In the genomic region with DNA sequence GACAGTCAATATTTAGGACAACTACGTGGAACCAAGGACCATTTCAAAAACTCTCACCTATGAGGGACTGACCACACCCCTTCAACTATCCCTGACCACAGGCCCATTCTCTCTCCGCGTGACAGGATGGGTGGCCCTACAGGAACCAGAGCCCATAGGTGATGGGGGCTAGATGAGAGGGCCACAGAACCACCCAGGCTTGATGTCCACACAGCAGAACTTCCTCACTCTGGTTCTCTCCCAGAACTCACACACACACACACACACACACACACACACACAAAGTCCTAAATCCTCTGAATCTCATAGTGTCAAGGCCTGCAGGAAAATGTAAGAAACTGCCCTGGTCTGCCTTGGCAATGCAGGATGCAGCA, we compare ENCODE assay signal across 9 cellular contexts. TPM values are rescaled to one million over a fixed set of nuclear protein-coding genes. Genes with fewer than 3 reads are reported as not detected.
DNase-seq lines count a peak whose midpoint lies in the region; ATAC-seq, FAIRE-seq and TF ChIP-seq lines count a peak whose summit lies in the region.
"Had no signal": no experiment of that assay in that cellular context is flagged by ENCODE, and none has a peak within 500 bp of the region (broad histone marks: within the 10 kb centered on the region; RNA-seq: fewer than 3 reads in every experiment).

No MANE protein-coding gene starts in this region.

- H3K4me1 ChIP-seq in HepG2 (ENCODE audit: insufficient read depth, low read length), result peaks cover 34% of the 10 kb centered on the region

- no peak overlapping the region for H2AFZ ChIP-seq in HepG2 (ENCODE audit: low read length)

- no peak for FAIRE-seq in HepG2 (lab: Jason Lieb, UNC)
- FAIRE-seq in GM12891 (lab: Jason Lieb, UNC), result no peak
- FAIRE-seq: D721Med had no signal

- POLR2A ChIA-PET in HepG2 (lab: Yijun Ruan, JAX), result interaction anchor here (1.2 to 4.1 kb wide), 5 partner anchors 100 to 264 kb away, joined by 3 to 15 read pairs (median 7); a partner anchor contains a TSS

- peak overlapping the region; percentile 5; the same call in 1 of the 2 replicates for H3K9ac ChIP-seq in HepG2 (ENCODE audit: insufficient read depth, low read depth, low read length)

- no peaks in the 10 kb centered on the region for H4K20me1 ChIP-seq in HepG2 (ENCODE audit: insufficient read depth, low read length)

- no peak for TF ChIP-seq EP300 in HepG2 (IDR thresholded peaks at IDR 0.05; ENCODE audit: low read depth in 2 of 2, low read length in 2 of 2)
- TF ChIP-seq EP300 in HepG2 (CRISPR knock-in tag; IDR thresholded peaks at IDR 0.05; ENCODE audit: borderline replicate concordance), result no peak

- H3K4me3 ChIP-seq in HepG2 (replicated peaks in 1 of 3; ENCODE audit: insufficient read depth in 1 of 3, low read depth in 2 of 3, low read length in 3 of 3), result peak overlapping the region in 1 of 3 experiments; percentile 93; a peak in 1 of 6 replicates

- H3K27ac Mint-ChIP-seq in activated naive CD4-positive, alpha-beta T cell treated with anti-CD3 and anti-CD28 coated beads for 36 hours, result peak overlapping the region; percentile 66
- peak overlapping the region; percentile 78 for H3K27ac Mint-ChIP-seq in activated naive CD8-positive, alpha-beta T cell
- H3K27ac Mint-ChIP-seq in type B pancreatic cell, result peak overlapping the region; percentile 81

- TF ChIP-seq RAD21 in HepG2 (CRISPR knock-in tag; IDR thresholded peaks at IDR 0.05), result no peak

- H3K27ac ChIP-seq in HepG2 (ENCODE audit: extremely low read length, insufficient read depth, low read length), result no peak overlapping the region

- no peaks in the 10 kb centered on the region for H3K9me3 ChIP-seq in HepG2 (ENCODE audit: low read length)

- in situ Hi-C loops in HepG2 (cut with HindIII; ENCODE audit: extremely low pct_ligation_motif_present, low pct_unique_long_range_greater_than_20kb), result no loop called here

- CTCF ChIA-PET in activated naive CD4-positive, alpha-beta T cell treated with anti-CD3 and anti-CD28 coated beads for 36 hours (lab: Charles Lee), result interaction anchor here (0.6 to 3.8 kb wide), 8 partner anchors 10 to 349 kb away, joined by 3 to 30 read pairs (median 4); no protein-coding TSS in a partner anchor
- CTCF ChIA-PET in HepG2 (lab: Yijun Ruan, JAX; ENCODE audit: low intra/inter-chr PET ratio, low total read pairs), result no interaction called here

- no peak for ATAC-seq in HepG2
- no peak for ATAC-seq in GM18907 (IDR thresholded peaks at IDR 0.05; ENCODE audit: unreplicated experiment)

- H3K4me1 Mint-ChIP-seq in activated naive CD4-positive, alpha-beta T cell treated with anti-CD3 and anti-CD28 coated beads for 36 hours (ENCODE audit: low read depth), result peaks cover 55% of the 10 kb centered on the region
- peaks cover 62% of the 10 kb centered on the region for H3K4me1 Mint-ChIP-seq in activated naive CD8-positive, alpha-beta T cell (ENCODE audit: low read depth)
- H3K4me1 Mint-ChIP-seq in type B pancreatic cell (ENCODE audit: unreplicated experiment), result peaks cover 18% of the 10 kb centered on the region

- H3K36me3 ChIP-seq in HepG2 (replicated peaks in 1 of 2; ENCODE audit: control insufficient read depth in 1 of 2, insufficient read depth in 2 of 2, low read length in 2 of 2), result peaks cover 10 to 26% of the 10 kb centered on the region in 2 experiments; a peak in 4 of 5 replicates

- peaks cover 3% of the 10 kb centered on the region for H3K36me3 Mint-ChIP-seq in activated naive CD4-positive, alpha-beta T cell treated with anti-CD3 and anti-CD28 coated beads for 36 hours (ENCODE audit: low read depth)
- no peaks in the 10 kb centered on the region for H3K36me3 Mint-ChIP-seq in activated naive CD8-positive, alpha-beta T cell
- no peaks in the 10 kb centered on the region for H3K36me3 Mint-ChIP-seq in type B pancreatic cell

- intact Hi-C loops in activated naive CD4-positive, alpha-beta T cell treated with anti-CD3 and anti-CD28 coated beads for 36 hours (cut with micrococcal nuclease), result loop anchor here (1.0 kb wide), 2 partner anchors 130 to 733 kb away; a partner anchor contains a TSS
- intact Hi-C loops in HepG2 (cut with micrococcal nuclease; ENCODE audit: unreplicated experiment), result no loop called here

- WGBS in HepG2 (ENCODE audit: low lambda C conversion rate), result 96% methylated on average over 3 of the region's 3 CpGs

- peak overlapping the region; percentile 74 for H3K4me3 Mint-ChIP-seq in activated naive CD4-positive, alpha-beta T cell treated with anti-CD3 and anti-CD28 coated beads for 36 hours
- peak overlapping the region; percentile 83 for H3K4me3 Mint-ChIP-seq in activated naive CD8-positive, alpha-beta T cell
- peak overlapping the region; percentile 87 for H3K4me3 Mint-ChIP-seq in type B pancreatic cell

- no peaks in the 10 kb centered on the region; a peak in 1 of 5 replicates for H3K27me3 ChIP-seq in HepG2 (ENCODE audit: control insufficient read depth in 1 of 2, insufficient read depth in 2 of 2, low read length in 2 of 2)

- peak overlapping the region; percentile 99 for H3K4me2 ChIP-seq in HepG2 (ENCODE audit: low read depth, low read length)

- no peaks in the 10 kb centered on the region for H3K27me3 Mint-ChIP-seq in activated naive CD4-positive, alpha-beta T cell treated with anti-CD3 and anti-CD28 coated beads for 36 hours (ENCODE audit: low read depth)
- no peaks in the 10 kb centered on the region for H3K27me3 Mint-ChIP-seq in activated naive CD8-positive, alpha-beta T cell
- H3K27me3 Mint-ChIP-seq in type B pancreatic cell, result no peaks in the 10 kb centered on the region

- H3K79me2 ChIP-seq in HepG2 (ENCODE audit: insufficient read depth, low read length), result peaks cover 7% of the 10 kb centered on the region

- TSS peak; percentile 55 for BruUV-seq in HepG2 (replicated peaks; lab: Mats Ljungman, UMichigan)

- DNase-seq in activated naive CD4-positive, alpha-beta T cell treated with anti-CD3 and anti-CD28 coated beads for 36 hours, result no peak
- DNase-seq in activated naive CD4-positive, alpha-beta T cell (lab: John Stamatoyannopoulos, UW), result no peak
- no peak for DNase-seq in HepG2 (ENCODE audit: low spot score)
- DNase-seq in type B pancreatic cell (ENCODE audit: extremely low spot score, unreplicated experiment), result no peak
- DNase-seq in activated gamma-delta T cell (lab: John Stamatoyannopoulos, UW), result no peak
- no peak for DNase-seq in GM12891 (ENCODE audit: insufficient read length, low spot score)

- no peak for TF ChIP-seq POLR2A in HepG2 (IDR thresholded peaks at IDR 0.05; ENCODE audit: insufficient read depth in 1 of 2, low read depth in 2 of 2, low read length in 2 of 2)
- no peak for TF ChIP-seq POLR2A in GM12891 (IDR thresholded peaks at IDR 0.05; ENCODE audit: low read depth, low read length)

- TF ChIP-seq CTCF in HepG2 (CRISPR knock-in tag; IDR thresholded peaks at IDR 0.05) (no peak), type B pancreatic cell (conservative IDR thresholded peaks at IDR 0.05) (no peak)

- H3K9me3 Mint-ChIP-seq in activated naive CD4-positive, alpha-beta T cell treated with anti-CD3 and anti-CD28 coated beads for 36 hours, result no peaks in the 10 kb centered on the region
- no peaks in the 10 kb centered on the region for H3K9me3 Mint-ChIP-seq in activated naive CD8-positive, alpha-beta T cell (ENCODE audit: low read depth)
- no peaks in the 10 kb centered on the region for H3K9me3 Mint-ChIP-seq in type B pancreatic cell

RNA-seq across cellular contexts. Expression of a gene that starts 1.5 kb away (rescaled TPM):
- 1 to 10 TPM; 4.2 to 5.4 TPM for total RNA-seq in activated naive CD4-positive, alpha-beta T cell treated with anti-CD3 and anti-CD28 coated beads for 36 hours
- total RNA-seq in HepG2 (2016; rRNA removed; fragmentation: Illumina TruSeq; extraction: Trizol), result 3.5 and 3.6 TPM in 2 replicates
- total RNA-seq in HepG2 (2016; cell fraction: cytosol; rRNA removed; fragmentation: Illumina TruSeq; extraction: Trizol; ENCODE audit: low read depth), result 0.51 and 0.88 TPM in 2 replicates
- total RNA-seq in HepG2 (2016; cell fraction: insoluble cytoplasmic fraction; rRNA removed; fragmentation: Illumina TruSeq; extraction: Trizol), result 3.1 and 3.2 TPM in 2 replicates
- 2.3 and 2.7 TPM in 2 replicates for total RNA-seq in HepG2 (2016; cell fraction: membrane; rRNA removed; fragmentation: Illumina TruSeq; extraction: Trizol)
- 3.0 and 3.7 TPM in 2 replicates for total RNA-seq in HepG2 (2016; cell fraction: nucleus; rRNA removed; fragmentation: Illumina TruSeq; extraction: Trizol)
- 2.4 and 5.2 TPM in 2 replicates for polyA plus RNA-seq in HepG2 (2011; rRNA removed)
- 2.9 and 3.1 TPM in 2 replicates for polyA plus RNA-seq in HepG2 (2011; cell fraction: cytosol; rRNA removed)
- 7.2 and 8.1 TPM in 2 replicates for polyA plus RNA-seq in HepG2 (2011; cell fraction: nucleus; rRNA removed)
- polyA plus RNA-seq in HepG2 (2012), result 2.2 and 4.4 TPM in 2 replicates
- 0.15 and 0.25 TPM in 2 replicates for polyA plus RNA-seq in HepG2 (2016; cell fraction: cytosol; fragmentation: Illumina TruSeq; extraction: Trizol; ENCODE audit: low read depth)
- 4.6 TPM in 2 replicates for polyA plus RNA-seq in HepG2 (2016; cell fraction: insoluble cytoplasmic fraction; fragmentation: Illumina TruSeq; extraction: Trizol; ENCODE audit: low read depth)
- polyA plus RNA-seq in HepG2 (2016; cell fraction: membrane; fragmentation: Illumina TruSeq; extraction: Trizol; ENCODE audit: low read depth), result 1.0 and 1.3 TPM in 2 replicates
- polyA plus RNA-seq in HepG2 (2016; cell fraction: nucleus; fragmentation: Illumina TruSeq; extraction: Trizol; ENCODE audit: insufficient read depth, low read depth), result 5.6 TPM in 2 replicates
- polyA minus RNA-seq in HepG2 (2011; rRNA and poly(A)+ RNA removed; ENCODE audit: low replicate concordance), result 8.6 and 11.6 TPM in 2 replicates
- 4.9 and 6.1 TPM in 2 replicates for polyA minus RNA-seq in HepG2 (2011; cell fraction: cytosol; rRNA and poly(A)+ RNA removed)
- polyA minus RNA-seq in HepG2 (2011; cell fraction: nucleus; rRNA and poly(A)+ RNA removed), result 4.6 and 5.0 TPM in 2 replicates
- 13.7 and 14.2 TPM in 2 replicates for total RNA-seq in type B pancreatic cell (ENCODE audit: low replicate concordance)
- 3.1 TPM for polyA plus RNA-seq in GM12891 (2012; ENCODE audit: low read depth, missing spikeins)

RNA-seq across cellular contexts. Expression of a gene that starts 2.2 kb away (rescaled TPM):
- 10 to 100 TPM; 30.6 to 32.3 TPM for total RNA-seq in activated naive CD4-positive, alpha-beta T cell treated with anti-CD3 and anti-CD28 coated beads for 36 hours
- total RNA-seq in HepG2 (2016; rRNA removed; fragmentation: Illumina TruSeq; extraction: Trizol), result 16.7 and 33.5 TPM in 2 replicates
- 11.1 and 11.2 TPM in 2 replicates for total RNA-seq in HepG2 (2016; cell fraction: cytosol; rRNA removed; fragmentation: Illumina TruSeq; extraction: Trizol; ENCODE audit: low read depth)
- 17.4 and 32.4 TPM in 2 replicates for total RNA-seq in HepG2 (2016; cell fraction: insoluble cytoplasmic fraction; rRNA removed; fragmentation: Illumina TruSeq; extraction: Trizol)
- total RNA-seq in HepG2 (2016; cell fraction: membrane; rRNA removed; fragmentation: Illumina TruSeq; extraction: Trizol), result 47.5 and 49.4 TPM in 2 replicates
- total RNA-seq in HepG2 (2016; cell fraction: nucleus; rRNA removed; fragmentation: Illumina TruSeq; extraction: Trizol), result 17.8 and 27.0 TPM in 2 replicates
- 65.4 and 75.9 TPM in 2 replicates for polyA plus RNA-seq in HepG2 (2011; rRNA removed)
- 60.7 and 64.8 TPM in 2 replicates for polyA plus RNA-seq in HepG2 (2011; cell fraction: cytosol; rRNA removed)
- 51.6 and 63.8 TPM in 2 replicates for polyA plus RNA-seq in HepG2 (2011; cell fraction: nucleus; rRNA removed)
- polyA plus RNA-seq in HepG2 (2012), result 24.1 and 47.2 TPM in 2 replicates
- 54.6 and 63.3 TPM in 2 replicates for polyA plus RNA-seq in HepG2 (2016; cell fraction: cytosol; fragmentation: Illumina TruSeq; extraction: Trizol; ENCODE audit: low read depth)
- polyA plus RNA-seq in HepG2 (2016; cell fraction: insoluble cytoplasmic fraction; fragmentation: Illumina TruSeq; extraction: Trizol; ENCODE audit: low read depth), result 76.8 and 103 TPM in 2 replicates
- 136 and 142 TPM in 2 replicates for polyA plus RNA-seq in HepG2 (2016; cell fraction: membrane; fragmentation: Illumina TruSeq; extraction: Trizol; ENCODE audit: low read depth)
- polyA plus RNA-seq in HepG2 (2016; cell fraction: nucleus; fragmentation: Illumina TruSeq; extraction: Trizol; ENCODE audit: insufficient read depth, low read depth), result 62.4 and 62.9 TPM in 2 replicates
- 97.4 and 101 TPM in 2 replicates for polyA minus RNA-seq in HepG2 (2011; rRNA and poly(A)+ RNA removed; ENCODE audit: low replicate concordance)
- 44.2 and 48.1 TPM in 2 replicates for polyA minus RNA-seq in HepG2 (2011; cell fraction: cytosol; rRNA and poly(A)+ RNA removed)
- polyA minus RNA-seq in HepG2 (2011; cell fraction: nucleus; rRNA and poly(A)+ RNA removed), result 30.8 and 37.7 TPM in 2 replicates
- 39.7 and 42.9 TPM in 2 replicates for total RNA-seq in type B pancreatic cell (ENCODE audit: low replicate concordance)
- 23.0 TPM for polyA plus RNA-seq in GM12891 (2012; ENCODE audit: low read depth, missing spikeins)

RNA-seq across cellular contexts. Expression of a gene that starts 26.6 kb away (rescaled TPM):
- total RNA-seq in activated naive CD4-positive, alpha-beta T cell treated with anti-CD3 and anti-CD28 coated beads for 36 hours, result under 1 TPM; 0.12 to 0.24 TPM
- 17.2 and 35.2 TPM in 2 replicates for total RNA-seq in HepG2 (2016; rRNA removed; fragmentation: Illumina TruSeq; extraction: Trizol)
- 3.1 and 4.0 TPM in 2 replicates for total RNA-seq in HepG2 (2016; cell fraction: cytosol; rRNA removed; fragmentation: Illumina TruSeq; extraction: Trizol; ENCODE audit: low read depth)
- total RNA-seq in HepG2 (2016; cell fraction: insoluble cytoplasmic fraction; rRNA removed; fragmentation: Illumina TruSeq; extraction: Trizol), result 15.2 and 35.5 TPM in 2 replicates
- total RNA-seq in HepG2 (2016; cell fraction: membrane; rRNA removed; fragmentation: Illumina TruSeq; extraction: Trizol), result 11.7 and 12.8 TPM in 2 replicates
- 29.8 and 35.0 TPM in 2 replicates for total RNA-seq in HepG2 (2016; cell fraction: nucleus; rRNA removed; fragmentation: Illumina TruSeq; extraction: Trizol)
- 44.9 and 65.2 TPM in 2 replicates for polyA plus RNA-seq in HepG2 (2011; rRNA removed)
- polyA plus RNA-seq in HepG2 (2011; cell fraction: cytosol; rRNA removed), result 48.2 and 63.4 TPM in 2 replicates
- 48.7 and 49.3 TPM in 2 replicates for polyA plus RNA-seq in HepG2 (2011; cell fraction: nucleus; rRNA removed)
- 31.4 and 52.1 TPM in 2 replicates for polyA plus RNA-seq in HepG2 (2012)
- 3.1 and 3.6 TPM in 2 replicates for polyA plus RNA-seq in HepG2 (2016; cell fraction: cytosol; fragmentation: Illumina TruSeq; extraction: Trizol; ENCODE audit: low read depth)
- 20.6 and 24.8 TPM in 2 replicates for polyA plus RNA-seq in HepG2 (2016; cell fraction: insoluble cytoplasmic fraction; fragmentation: Illumina TruSeq; extraction: Trizol; ENCODE audit: low read depth)
- 9.3 and 9.6 TPM in 2 replicates for polyA plus RNA-seq in HepG2 (2016; cell fraction: membrane; fragmentation: Illumina TruSeq; extraction: Trizol; ENCODE audit: low read depth)
- 59.2 and 61.3 TPM in 2 replicates for polyA plus RNA-seq in HepG2 (2016; cell fraction: nucleus; fragmentation: Illumina TruSeq; extraction: Trizol; ENCODE audit: insufficient read depth, low read depth)
- polyA minus RNA-seq in HepG2 (2011; rRNA and poly(A)+ RNA removed; ENCODE audit: low replicate concordance), result 32.1 and 99.8 TPM in 2 replicates
- 50.9 and 56.7 TPM in 2 replicates for polyA minus RNA-seq in HepG2 (2011; cell fraction: cytosol; rRNA and poly(A)+ RNA removed)
- polyA minus RNA-seq in HepG2 (2011; cell fraction: nucleus; rRNA and poly(A)+ RNA removed), result 14.2 and 19.3 TPM in 2 replicates
- 33.2 and 46.3 TPM in 2 replicates for total RNA-seq in type B pancreatic cell (ENCODE audit: low replicate concordance)
- 0.03 TPM for polyA plus RNA-seq in GM12891 (2012; ENCODE audit: low read depth, missing spikeins)

RNA-seq across cellular contexts. Expression of a gene that starts 28.1 kb away (rescaled TPM):
- not detected for total RNA-seq in activated naive CD4-positive, alpha-beta T cell treated with anti-CD3 and anti-CD28 coated beads for 36 hours
- total RNA-seq in HepG2 (2016; rRNA removed; fragmentation: Illumina TruSeq; extraction: Trizol) (0.02 and 0.03 TPM in 2 replicates), type B pancreatic cell (ENCODE audit: low replicate concordance) (0.19 and 2.3 TPM in 2 replicates)
- not detected in 2 replicates for total RNA-seq in HepG2 (2016; cell fraction: cytosol; rRNA removed; fragmentation: Illumina TruSeq; extraction: Trizol; ENCODE audit: low read depth)
- total RNA-seq in HepG2 (2016; cell fraction: insoluble cytoplasmic fraction; rRNA removed; fragmentation: Illumina TruSeq; extraction: Trizol), result 0.03 and 0.09 TPM in 2 replicates
- total RNA-seq in HepG2 (2016; cell fraction: membrane; rRNA removed; fragmentation: Illumina TruSeq; extraction: Trizol), result 0.53 TPM in 1 of 2 replicates, not detected in the other
- total RNA-seq in HepG2 (2016; cell fraction: nucleus; rRNA removed; fragmentation: Illumina TruSeq; extraction: Trizol), result not detected in 2 replicates
- polyA plus RNA-seq in HepG2 (2011; rRNA removed), result 0.15 and 0.29 TPM in 2 replicates
- polyA plus RNA-seq in HepG2 (2011; cell fraction: cytosol; rRNA removed), result 0.15 and 0.33 TPM in 2 replicates
- polyA plus RNA-seq in HepG2 (2011; cell fraction: nucleus; rRNA removed), result 0.08 and 0.38 TPM in 2 replicates
- 0.08 and 0.84 TPM in 2 replicates for polyA plus RNA-seq in HepG2 (2012)
- 0.09 and 0.19 TPM in 2 replicates for polyA plus RNA-seq in HepG2 (2016; cell fraction: cytosol; fragmentation: Illumina TruSeq; extraction: Trizol; ENCODE audit: low read depth)
- 0.05 TPM in 1 of 2 replicates, not detected in the other for polyA plus RNA-seq in HepG2 (2016; cell fraction: insoluble cytoplasmic fraction; fragmentation: Illumina TruSeq; extraction: Trizol; ENCODE audit: low read depth)
- not detected in 2 replicates for polyA plus RNA-seq in HepG2 (2016; cell fraction: membrane; fragmentation: Illumina TruSeq; extraction: Trizol; ENCODE audit: low read depth)
- polyA plus RNA-seq in HepG2 (2016; cell fraction: nucleus; fragmentation: Illumina TruSeq; extraction: Trizol; ENCODE audit: insufficient read depth, low read depth), result not detected in 2 replicates
- 4.0 and 16.2 TPM in 2 replicates for polyA minus RNA-seq in HepG2 (2011; rRNA and poly(A)+ RNA removed; ENCODE audit: low replicate concordance)
- polyA minus RNA-seq in HepG2 (2011; cell fraction: cytosol; rRNA and poly(A)+ RNA removed), result 0.10 TPM in 1 of 2 replicates, not detected in the other
- polyA minus RNA-seq in HepG2 (2011; cell fraction: nucleus; rRNA and poly(A)+ RNA removed), result 0.64 and 1.5 TPM in 2 replicates
- not detected for polyA plus RNA-seq in GM12891 (2012; ENCODE audit: low read depth, missing spikeins)
